In the genomic region with DNA sequence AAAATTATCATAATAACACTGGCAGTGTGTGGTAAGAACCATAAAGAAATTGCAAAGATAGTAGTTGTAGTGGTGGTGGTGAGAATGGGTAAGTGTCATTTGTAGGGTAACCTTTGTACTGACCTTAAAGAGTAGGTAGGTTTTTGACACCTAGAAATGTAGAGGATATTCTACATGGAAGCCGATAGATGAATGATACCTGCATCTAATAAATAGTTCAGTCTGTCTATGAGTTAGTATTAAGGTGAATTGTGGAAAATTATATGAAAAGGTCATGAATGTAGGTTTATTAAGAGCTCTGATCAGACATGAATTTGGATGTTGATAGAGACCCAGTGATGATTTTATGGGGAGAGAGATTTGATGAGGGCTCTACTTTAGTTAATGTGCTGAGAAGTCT, we compare ENCODE assay signal across 33 cellular contexts.
"Had no signal": no experiment of that assay in that cellular context is flagged by ENCODE, and none has a peak within 500 bp of the region (broad histone marks: within the 10 kb centered on the region; RNA-seq: fewer than 3 reads in every experiment).

No MANE protein-coding gene starts in this region.

- H3K9me3 ChIP-seq: MG63 had no signal

- DNase-seq: Karpas-422, Kasumi-1, MG63, MM.1S, MV-4-11, NCI-H1048, NCI-H1092, NCI-H1092 treated with DMSO at 0.1 percent for 48 hours, NCI-H1105, NCI-H1105 treated with DMSO at 0.1 percent for 48 hours, NCI-H1417, NCI-H1417 treated with DMSO at 0.1 percent for 48 hours, NCI-H1436, NCI-H1436 treated with DMSO at 0.1 percent for 48 hours, NCI-H146, NCI-H1694, NCI-H1694 treated with DMSO at 0.1 percent for 48 hours, NCI-H187, NCI-H187 treated with DMSO at 0.1 percent for 48 hours, NCI-H1930, NCI-H2029, NCI-H2029 treated with DMSO at 0.1 percent for 48 hours, NCI-H2081, NCI-H2081 treated with DMSO at 0.1 percent for 48 hours, NCI-H2107, NCI-H2171, NCI-H2227 treated with DMSO at 0.1 percent for 48 hours, NCI-H226, NCI-H345, NCI-H446, NCI-H446 treated with DMSO at 0.1 percent for 48 hours, NCI-H510A, NCI-H510A treated with DMSO at 0.1 percent for 48 hours had no signal

- H3K4me3 ChIP-seq: MG63 had no signal

- H3K36me3 ChIP-seq: MG63 had no signal
